Comparison of ENCODE assay signal across 24 cellular contexts in genomic region chr6:38168699-38169098, GRCh38.
"Had no signal": no experiment of that assay in that cellular context is flagged by ENCODE, and none has a peak within 500 bp of the region (broad histone marks: within the 10 kb centered on the region; RNA-seq: fewer than 3 reads in every experiment).

No MANE protein-coding gene starts in this region.

- H3K4me1 ChIP-seq: left lung, psoas muscle, tibial artery had no signal

- H3K9me3 ChIP-seq: heart left ventricle, left lung, pancreas, psoas muscle, suprapubic skin, tibial artery had no signal

- H3K36me3 ChIP-seq: pancreas had no signal

- ATAC-seq: activated CD4-positive, alpha-beta T cell treated with anti-CD3 and anti-CD28 coated beads for 36 hours; activated CD8-positive, alpha-beta memory T cell treated with anti-CD3 and anti-CD28 coated beads, Interleukin-2, amount 10 ng/mL, durations not matched to agents 7 days and 5 days; activated CD8-positive, alpha-beta T cell treated with anti-CD3 and anti-CD28 coated beads, Interleukin-2, amount 10 ng/mL, durations not matched to agents 7 days and 5 days; activated naive CD8-positive, alpha-beta T cell treated with anti-CD3 and anti-CD28 coated beads, Interleukin-2, amount 50 U/mL, for 24 hours; esophagus mucosa; left lung; pancreas had no signal

- H3K27ac ChIP-seq: heart left ventricle, left lung, pancreas, psoas muscle, suprapubic skin, tibial artery had no signal

- H3K4me3 ChIP-seq: heart left ventricle, left lung, pancreas, psoas muscle, smooth muscle cell, suprapubic skin, tibial artery had no signal

- H3K27me3 ChIP-seq: heart left ventricle, left lung, pancreas, suprapubic skin, tibial artery had no signal

- DNase-seq: activated CD4-positive, alpha-beta T cell treated with anti-CD3 and anti-CD28 coated beads for 36 hours; activated CD4-positive, CD25-positive, alpha-beta regulatory T cell; activated CD8-positive, alpha-beta memory T cell treated with anti-CD3 and anti-CD28 coated beads, Interleukin-2, amount 10 ng/mL, durations not matched to agents 7 days and 5 days; activated CD8-positive, alpha-beta T cell treated with anti-CD3 and anti-CD28 coated beads, Interleukin-2, amount 10 ng/mL, durations not matched to agents 7 days and 5 days; activated naive CD8-positive, alpha-beta T cell treated with anti-CD3 and anti-CD28 coated beads, Interleukin-2, amount 50 U/mL, for 24 hours; activated T-cell treated with anti-CD3 and anti-CD28 coated beads, Interleukin-2, amount 50 U/mL, for 48 hours; amygdala; central memory CD4-positive, alpha-beta T cell; foreskin fibroblast; kidney glomerular epithelial cell; left lung; naive B cell; nucleus accumbens; pancreas; psoas muscle; stimulated activated CD4-positive, alpha-beta T cell treated with anti-CD3 and anti-CD28 coated beads, Interleukin-1b, Interleukin-23, amount 100 ng/mL, for 48 hours; stimulated activated CD4-positive, alpha-beta T cell treated with anti-CD3 and anti-CD28 coated beads, Interleukin-4, amount 100 ng/mL, for 4 hours; stimulated activated CD8-positive, alpha-beta memory T cell treated with anti-CD3 and anti-CD28 coated beads, Interleukin-4, amount 100 ng/mL, for 48 hours; stimulated activated naive CD4-positive, alpha-beta T cell; tibial artery had no signal

- H3K4me2 ChIP-seq: smooth muscle cell had no signal
